ENCODE assay signal across 12 cellular contexts in the genomic region with DNA sequence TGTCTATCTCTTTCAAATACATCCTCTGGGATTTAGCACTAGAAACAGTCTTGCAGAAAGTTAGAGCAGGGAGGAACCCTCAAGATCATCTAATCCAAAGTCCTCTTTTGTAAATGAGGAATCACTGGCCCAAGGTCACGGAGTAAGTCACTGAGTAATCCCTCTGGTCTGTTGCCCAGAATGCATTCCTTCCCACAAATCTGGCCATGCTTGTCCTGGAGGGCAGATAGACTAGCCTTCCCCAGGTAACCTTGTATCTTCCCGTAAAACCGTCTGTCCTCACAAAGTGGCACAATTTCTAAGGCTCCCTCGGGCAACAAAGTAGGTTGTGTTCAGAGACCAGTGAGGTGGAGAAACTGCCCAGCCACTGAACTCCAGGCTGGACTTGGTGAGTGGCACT. TPM values are rescaled to one million over a fixed set of nuclear protein-coding genes. Genes with fewer than 3 reads are reported as not detected.
DNase-seq lines count a peak whose midpoint lies in the region; ATAC-seq and TF ChIP-seq lines count a peak whose summit lies in the region.
"Had no signal": no experiment of that assay in that cellular context is flagged by ENCODE, and none has a peak within 500 bp of the region (broad histone marks: within the 10 kb centered on the region; RNA-seq: fewer than 3 reads in every experiment).

No MANE protein-coding gene starts in this region.

- TF ChIP-seq POLR2A in adrenal gland (IDR thresholded peaks at IDR 0.05): peak in 1 of 2 donors; percentile 14
- TF ChIP-seq POLR2A in heart left ventricle (IDR thresholded peaks at IDR 0.05): no peak

- H3K36me3 ChIP-seq in adrenal gland (replicated peaks in 1 of 2): no peaks in the 10 kb centered on the region
- no peaks in the 10 kb centered on the region for H3K36me3 ChIP-seq in heart left ventricle

- H3K4me3 ChIP-seq in adrenal gland: no peak overlapping the region
- no peak overlapping the region for H3K4me3 ChIP-seq in heart left ventricle

- TF ChIP-seq CTCF in adrenal gland (IDR thresholded peaks at IDR 0.05) (no peak), heart left ventricle (IDR thresholded peaks at IDR 0.05) (no peak)

- 33 to 39% (median 37%) methylated on average over 4 of the region's 4 CpGs for WGBS in adrenal gland, 4 donors
- 46 to 58% (median 51%) methylated on average over 4 of the region's 4 CpGs for WGBS in heart left ventricle, 4 donors

- H3K27ac Mint-ChIP-seq in T-helper 2 cell treated with Interferon-gamma antibody and Interleukin-4, amounts not matched to agents 5 μg/mL and 100 μg/mL, for 36 hours: no peak overlapping the region

- H3K36me3 Mint-ChIP-seq in T-helper 2 cell treated with Interferon-gamma antibody and Interleukin-4, amounts not matched to agents 5 μg/mL and 100 μg/mL, for 36 hours (ENCODE audit: low read depth): no peaks in the 10 kb centered on the region

- peaks cover 58 to 77% of the 10 kb centered on the region in 2 donors for H3K4me1 ChIP-seq in adrenal gland (replicated peaks in 1 of 2)
- H3K4me1 ChIP-seq in heart left ventricle: peaks cover 0 to 56% (median 28%) of the 10 kb centered on the region in 12 donors

- DNase-seq in EL (peak; percentile 92), adrenal gland (peak; percentile 71 to 92 (median 85)), heart left ventricle (peak in 2 of 5 donors; percentile 14 to 59), renal cortical epithelial cell (ENCODE audit: low read depth) (peak; percentile 92), head of caudate nucleus (no peak)
- no peak for DNase-seq in T-helper 2 cell treated with Interferon-gamma antibody and Interleukin-4, amounts not matched to agents 5 μg/mL and 100 μg/mL, for 36 hours (ENCODE audit: low spot score)
- no peak for DNase-seq in activated T-cell treated with anti-CD3 and anti-CD28 coated beads, Interleukin-2, amount 50 U/mL, for 48 hours
- DNase-seq: COR-L47; effector CD4-positive, alpha-beta T cell; NCI-H1417; stimulated activated naive CD4-positive, alpha-beta T cell had no signal

- H3K27me3 ChIP-seq in adrenal gland (no peaks in the 10 kb centered on the region), heart left ventricle (no peaks in the 10 kb centered on the region)

- no peaks in the 10 kb centered on the region for H3K9me3 ChIP-seq in adrenal gland (replicated peaks in 1 of 3)
- peaks cover 0 to 5% (median 0%) of the 10 kb centered on the region in 12 donors for H3K9me3 ChIP-seq in heart left ventricle

- H3K27me3 Mint-ChIP-seq in T-helper 2 cell treated with Interferon-gamma antibody and Interleukin-4, amounts not matched to agents 5 μg/mL and 100 μg/mL, for 36 hours (ENCODE audit: low read depth): peaks cover 3% of the 10 kb centered on the region

- intact Hi-C loops in adrenal gland (cut with DNase I) (no loop called here), heart left ventricle (cut with DNase I) (loop anchor here in 1 of 10 donors (5.0 kb wide), 1 partner anchor 46 kb away; the partner anchor contains the start of gene DDR2), head of caudate nucleus (cut with DNase I) (no loop called here)

- ATAC-seq in heart left ventricle (peak in 3 of 4 donors; percentile 53 to 78 (median 76)), GM21515 (IDR thresholded peaks at IDR 0.05; ENCODE audit: unreplicated experiment) (no peak)

- H3K4me1 Mint-ChIP-seq in T-helper 2 cell treated with Interferon-gamma antibody and Interleukin-4, amounts not matched to agents 5 μg/mL and 100 μg/mL, for 36 hours (ENCODE audit: low read depth): no peaks in the 10 kb centered on the region

- no peak overlapping the region for H3K4me3 Mint-ChIP-seq in T-helper 2 cell treated with Interferon-gamma antibody and Interleukin-4, amounts not matched to agents 5 μg/mL and 100 μg/mL, for 36 hours

- H3K27ac ChIP-seq in adrenal gland: peak overlapping the region; percentile 51 to 92 (median 84)
- peak overlapping the region in 8 of 12 donors; percentile 4 to 82 (median 36) for H3K27ac ChIP-seq in heart left ventricle

- H3K9me3 Mint-ChIP-seq in T-helper 2 cell treated with Interferon-gamma antibody and Interleukin-4, amounts not matched to agents 5 μg/mL and 100 μg/mL, for 36 hours: peaks cover 5% of the 10 kb centered on the region

RNA-seq across cellular contexts. Expression of gene DDR2, which starts 46.2 kb away (rescaled TPM):
- total RNA-seq in adrenal gland (100 to 1,000 TPM; 214 to 349 (median 254) TPM), heart left ventricle (10 to 100 TPM; 16.4 to 55.3 (median 25.9) TPM), renal cortical epithelial cell (1.2 and 1.7 TPM in 2 replicates)
- polyA plus RNA-seq in adrenal gland (100 to 1,000 TPM in 1 of 3 donors, 10 to 100 TPM in 2; 15.1 to 127 (median 34.2) TPM), heart left ventricle (1 to 10 TPM; 5.0 to 7.4 TPM)

Comparison
In these comparisons a context has a peak if more than half of its experiments do, and no peak if none do; other contexts are left out.
1. DNase-seq: peak in EL (single experiment), adrenal gland (7 of 7) and renal cortical epithelial cell (single experiment); none in T-helper 2 cell treated with Interferon-gamma antibody and Interleukin-4, amounts not matched to agents 5 μg/mL and 100 μg/mL, for 36 hours (single experiment), head of caudate nucleus (0 of 42) and activated T-cell treated with anti-CD3 and anti-CD28 coated beads, Interleukin-2, amount 50 U/mL, for 48 hours (0 of 2).